ENCODE assay signal across 8 cellular contexts in the genomic region with DNA sequence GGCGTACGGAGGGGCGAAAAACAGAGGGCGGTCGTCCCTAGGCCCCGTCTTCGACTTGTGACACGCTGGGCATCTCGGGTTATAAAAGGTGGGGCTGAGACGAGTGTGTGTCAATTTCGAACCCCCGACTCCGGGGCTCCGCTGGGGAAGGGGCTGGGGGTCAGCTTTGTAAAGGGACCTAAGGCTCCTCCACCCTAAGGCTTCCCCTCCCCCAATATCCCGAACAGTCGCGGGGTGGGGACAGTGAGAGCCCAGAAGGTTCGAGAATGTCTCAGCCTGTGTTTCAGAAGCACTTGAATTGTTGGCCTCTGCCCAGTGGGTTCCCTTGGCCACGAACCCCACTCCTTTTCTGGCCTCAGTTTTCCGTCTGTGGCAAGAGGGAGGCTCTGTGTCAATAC. TPM values are rescaled to one million over a fixed set of nuclear protein-coding genes. Genes with fewer than 3 reads are reported as not detected.
DNase-seq lines count a peak whose midpoint lies in the region; ATAC-seq and TF ChIP-seq lines count a peak whose summit lies in the region.

No MANE protein-coding gene starts in this region.

- H3K27ac ChIP-seq in left ventricle myocardium inferior (replicated peaks) = peak overlapping the region; percentile 97
- H3K27ac ChIP-seq in prostate gland = peak overlapping the region; percentile 95 to 99

- WGBS in prostate gland = under 1% methylated on average over 20 of the region's 20 CpGs

- H3K4me1 Mint-ChIP-seq in activated naive CD8-positive, alpha-beta T cell treated with anti-CD3 and anti-CD28 coated beads for 36 hours = peaks cover 9% of the 10 kb centered on the region

- POLR2A ChIA-PET in AG04449 (lab: Yijun Ruan, JAX) = no interaction called here

- peak overlapping the region; percentile 97 for H3K4me3 Mint-ChIP-seq in activated naive CD8-positive, alpha-beta T cell treated with anti-CD3 and anti-CD28 coated beads for 36 hours

- H3K9me3 ChIP-seq in left ventricle myocardium inferior (replicated peaks) = no peaks in the 10 kb centered on the region
- H3K9me3 ChIP-seq in prostate gland = no peaks in the 10 kb centered on the region

- H3K4me1 ChIP-seq in left ventricle myocardium inferior (peaks cover 66% of the 10 kb centered on the region), prostate gland (replicated peaks) (peaks cover 9% of the 10 kb centered on the region)

- ATAC-seq in HG02763 (IDR thresholded peaks at IDR 0.05; ENCODE audit: unreplicated experiment) = no peak

- no peak for TF ChIP-seq POLR2A in prostate gland (IDR thresholded peaks at IDR 0.05)

- peak overlapping the region; percentile 96 for H3K4me3 ChIP-seq in AG04449 (ENCODE audit: low read depth, low read length)
- peak overlapping the region; percentile 89 for H3K4me3 ChIP-seq in HFF-Myc (replicated peaks; ENCODE audit: low read depth, low read length)
- H3K4me3 ChIP-seq in left ventricle myocardium inferior = peak overlapping the region; percentile 100
- H3K4me3 ChIP-seq in prostate gland = peak overlapping the region; percentile 89 to 94

- peak overlapping the region; percentile 90 for H3K27ac Mint-ChIP-seq in activated naive CD8-positive, alpha-beta T cell treated with anti-CD3 and anti-CD28 coated beads for 36 hours

- peaks cover 20% of the 10 kb centered on the region for H3K36me3 Mint-ChIP-seq in activated naive CD8-positive, alpha-beta T cell treated with anti-CD3 and anti-CD28 coated beads for 36 hours

- DNase-seq in AG04449 (ENCODE audit: low read depth, low spot score) (no peak), HFF-Myc (ENCODE audit: extremely low read depth, low read depth) (no peak), left ventricle myocardium inferior (peak; percentile 29), prostate gland (ENCODE audit: low spot score) (peak; percentile 46), NCI-H345 treated with DMSO at 0.1 percent for 48 hours (lab: John Stamatoyannopoulos, UW; ENCODE audit: unreplicated experiment) (no peak), NCI-H1092 (lab: John Stamatoyannopoulos, UW) (no peak)
- DNase-seq in activated naive CD8-positive, alpha-beta T cell treated with anti-CD3 and anti-CD28 coated beads for 36 hours = no peak

- TF ChIP-seq CTCF in AG04449 (IDR thresholded peaks at IDR 0.05; ENCODE audit: insufficient read depth, low read length, missing control alignments) (no peak), HFF-Myc (IDR thresholded peaks at IDR 0.05; ENCODE audit: low read depth, low read length, missing control alignments) (no peak), left ventricle myocardium inferior (IDR thresholded peaks at IDR 0.05; ENCODE audit: borderline replicate concordance) (no peak), prostate gland (IDR thresholded peaks at IDR 0.05) (no peak)

- H3K9me3 Mint-ChIP-seq in activated naive CD8-positive, alpha-beta T cell treated with anti-CD3 and anti-CD28 coated beads for 36 hours = no peaks in the 10 kb centered on the region

- H3K27me3 ChIP-seq in left ventricle myocardium inferior (ENCODE audit: low read depth) = no peaks in the 10 kb centered on the region
- H3K27me3 ChIP-seq in prostate gland (replicated peaks; ENCODE audit: insufficient read depth) = no peaks in the 10 kb centered on the region

- intact Hi-C loops in left ventricle myocardium inferior (cut with micrococcal nuclease) (no loop called here), prostate gland (cut with DNase I) (loop anchor here (5.0 kb wide), 1 partner anchor 62 kb away; no protein-coding TSS in a partner anchor)

- H3K27me3 Mint-ChIP-seq in activated naive CD8-positive, alpha-beta T cell treated with anti-CD3 and anti-CD28 coated beads for 36 hours = no peaks in the 10 kb centered on the region

- CTCF ChIA-PET in AG04449 (lab: Yijun Ruan, JAX) = interaction anchor here (0.9 to 9.6 kb wide), 3 partner anchors 11 to 71 kb away, joined by 3 to 63 read pairs (median 4); no protein-coding TSS in a partner anchor

- H3K36me3 ChIP-seq in left ventricle myocardium inferior (peaks cover 32% of the 10 kb centered on the region), prostate gland (peaks cover 0 to 4% of the 10 kb centered on the region in 2 donors)

RNA-seq across cellular contexts. Expression of gene SELENOW, which starts 0.5 kb away (rescaled TPM):
- 100 to 1,000 TPM in 1 of 2 experiments, 10 to 100 TPM in 1; 99.1 to 107 TPM for total RNA-seq in activated naive CD8-positive, alpha-beta T cell treated with anti-CD3 and anti-CD28 coated beads for 36 hours
- 1,019 TPM for total RNA-seq in left ventricle myocardium inferior
- total RNA-seq in prostate gland = 100 to 1,000 TPM; 301 to 565 TPM

RNA-seq across cellular contexts. Expression of gene TPRX1, which starts 25.4 kb away (rescaled TPM):
- total RNA-seq in activated naive CD8-positive, alpha-beta T cell treated with anti-CD3 and anti-CD28 coated beads for 36 hours = not detected
- not detected for total RNA-seq in left ventricle myocardium inferior
- under 1 TPM in 1 of 2 donors, not detected in 1; 0.91 TPM for total RNA-seq in prostate gland

RNA-seq across cellular contexts. Expression of gene NOP53, which starts 33.6 kb away (rescaled TPM):
- 100 to 1,000 TPM; 248 to 249 TPM for total RNA-seq in activated naive CD8-positive, alpha-beta T cell treated with anti-CD3 and anti-CD28 coated beads for 36 hours
- total RNA-seq in left ventricle myocardium inferior (169 TPM), prostate gland (100 to 1,000 TPM; 465 to 586 TPM)

RNA-seq across cellular contexts. Expression of gene CRX, which starts 42.8 kb away (rescaled TPM):
- total RNA-seq in activated naive CD8-positive, alpha-beta T cell treated with anti-CD3 and anti-CD28 coated beads for 36 hours = not detected
- total RNA-seq in left ventricle myocardium inferior (not detected), prostate gland (under 1 TPM in 1 of 2 donors, not detected in 1; 0.34 TPM)

Comparison
In these comparisons a context has a peak if more than half of its experiments do, and no peak if none do; other contexts are left out.
1. DNase-seq: peak in left ventricle myocardium inferior (single experiment) and prostate gland (single experiment); none in AG04449 (single experiment), HFF-Myc (single experiment), activated naive CD8-positive, alpha-beta T cell treated with anti-CD3 and anti-CD28 coated beads for 36 hours (single experiment), NCI-H345 treated with DMSO at 0.1 percent for 48 hours (single experiment) and NCI-H1092 (single experiment).
2. Peak in every context shown above with its lines, with median percentiles within 50 percentile points of each other: H3K4me3 ChIP-seq.